In genomic region chr10:77524300-77524711, GRCh38 we compare ENCODE assay signal across 14 cellular contexts.
DNase-seq lines count a peak whose midpoint lies in the region; ATAC-seq and TF ChIP-seq lines count a peak whose summit lies in the region.
"Had no signal": no experiment of that assay in that cellular context is flagged by ENCODE, and none has a peak within 500 bp of the region (broad histone marks: within the 10 kb centered on the region; RNA-seq: fewer than 3 reads in every experiment).

No MANE protein-coding gene starts in this region.

- no peaks in the 10 kb centered on the region for H3K27me3 ChIP-seq in mesendoderm (ENCODE audit: insufficient read depth, low read length, poor library complexity)
- H3K27me3 ChIP-seq: colonic mucosa had no signal

- H3K27ac Mint-ChIP-seq in natural killer cell treated with Interleukin-12 subunit alpha and Interleukin-12 subunit beta and Interleukin-15 and Interleukin-18, amount 100 ng/mL, for 72 hours, result no peak overlapping the region
- H3K27ac Mint-ChIP-seq: stimulated activated naive CD8-positive, alpha-beta T cell treated with anti-CD3 and anti-CD28 coated beads, Interleukin-15, amount 100 ng/mL, for 72 hours had no signal

- H3K27me3 Mint-ChIP-seq in natural killer cell treated with Interleukin-12 subunit alpha and Interleukin-12 subunit beta and Interleukin-15 and Interleukin-18, amount 100 ng/mL, for 72 hours, result peaks cover 15 to 18% of the 10 kb centered on the region in 2 donors

- no peak overlapping the region for H4K8ac ChIP-seq in mesendoderm (ENCODE audit: low read depth, low read length)

- H4K5ac ChIP-seq in mesendoderm (ENCODE audit: low read length), result no peak overlapping the region

- H3K18ac ChIP-seq in mesendoderm (ENCODE audit: low read length), result no peak overlapping the region

- peaks cover 0 to 1% of the 10 kb centered on the region in 2 donors for H3K4me1 Mint-ChIP-seq in natural killer cell treated with Interleukin-12 subunit alpha and Interleukin-12 subunit beta and Interleukin-15 and Interleukin-18, amount 100 ng/mL, for 72 hours (ENCODE audit: low read depth in 2 of 2)
- H3K4me1 Mint-ChIP-seq: stimulated activated naive CD8-positive, alpha-beta T cell treated with anti-CD3 and anti-CD28 coated beads, Interleukin-15, amount 100 ng/mL, for 72 hours had no signal

- no peak overlapping the region for H3K4me2 ChIP-seq in mesendoderm (ENCODE audit: low read length)

- no peaks in the 10 kb centered on the region for H3K36me3 Mint-ChIP-seq in natural killer cell treated with Interleukin-12 subunit alpha and Interleukin-12 subunit beta and Interleukin-15 and Interleukin-18, amount 100 ng/mL, for 72 hours

- no peak overlapping the region for H2AK5ac ChIP-seq in mesendoderm (ENCODE audit: low read length)

- DNase-seq in HT1080 (ENCODE audit: low read depth) (peak; percentile 64), astrocyte of the spinal cord (ENCODE audit: low read depth, low spot score) (peak; percentile 87), mesendoderm (peak; percentile 72), DMS53 (lab: John Stamatoyannopoulos, UW) (no peak), germinal center (ENCODE audit: low spot score) (no peak)
- no peak for DNase-seq in natural killer cell treated with Interleukin-12 subunit alpha and Interleukin-12 subunit beta and Interleukin-15 and Interleukin-18, amount 100 ng/mL, for 72 hours (ENCODE audit: low spot score)
- DNase-seq: activated CD4-positive, alpha-beta T cell treated with anti-CD3 and anti-CD28 coated beads for 1 hour; activated effector memory CD4-positive, alpha-beta T cell treated with anti-CD3 and anti-CD28 coated beads, Interleukin-2, amount 50 U/mL, for 16 hours; colonic mucosa; NCI-H146; NCI-H69; posterior cingulate gyrus; stimulated activated naive CD8-positive, alpha-beta T cell treated with anti-CD3 and anti-CD28 coated beads, Interleukin-15, amount 100 ng/mL, for 72 hours had no signal

- no peak overlapping the region for H3K4me3 Mint-ChIP-seq in natural killer cell treated with Interleukin-12 subunit alpha and Interleukin-12 subunit beta and Interleukin-15 and Interleukin-18, amount 100 ng/mL, for 72 hours
- H3K4me3 Mint-ChIP-seq: stimulated activated naive CD8-positive, alpha-beta T cell treated with anti-CD3 and anti-CD28 coated beads, Interleukin-15, amount 100 ng/mL, for 72 hours had no signal

- no peak for TF ChIP-seq CTCF in astrocyte of the spinal cord (IDR thresholded peaks at IDR 0.05; ENCODE audit: low read depth, low read length)

- no peaks in the 10 kb centered on the region for H3K79me1 ChIP-seq in mesendoderm (ENCODE audit: low read length)

- no peak overlapping the region for H3K56ac ChIP-seq in mesendoderm (ENCODE audit: low read length)

- H3K9ac ChIP-seq in mesendoderm (ENCODE audit: low read length), result no peak overlapping the region

- no peak overlapping the region for H3K4ac ChIP-seq in mesendoderm (ENCODE audit: low read depth, low read length)

- no peak overlapping the region for H3K23ac ChIP-seq in mesendoderm (ENCODE audit: low read length)

- no peaks in the 10 kb centered on the region for H3K36me3 ChIP-seq in mesendoderm (ENCODE audit: control insufficient read depth, insufficient read depth, low read length)
- H3K36me3 ChIP-seq: colonic mucosa had no signal

- WGBS in mesendoderm (ENCODE audit: extremely low coverage, insufficient coverage, low lambda C conversion rate), result no CpG with 5 or more reads among the region's 6 CpGs

- in situ Hi-C loops in astrocyte of the spinal cord (cut with HindIII; ENCODE audit: low sequenced_read_pairs), result no loop called here

- H3K4me1 ChIP-seq in mesendoderm (ENCODE audit: control insufficient read depth, low read depth, low read length), result no peaks in the 10 kb centered on the region
- H3K4me1 ChIP-seq: colonic mucosa had no signal

- H2BK5ac ChIP-seq in mesendoderm (ENCODE audit: low read length), result no peak overlapping the region

- no peak overlapping the region for H2BK120ac ChIP-seq in mesendoderm (ENCODE audit: low read depth, low read length)

- no peaks in the 10 kb centered on the region for H3K79me2 ChIP-seq in mesendoderm (ENCODE audit: control insufficient read depth, insufficient read depth, low read length)

- peaks cover 4% of the 10 kb centered on the region for H3K9me3 Mint-ChIP-seq in natural killer cell treated with Interleukin-12 subunit alpha and Interleukin-12 subunit beta and Interleukin-15 and Interleukin-18, amount 100 ng/mL, for 72 hours

- no peak overlapping the region for H3K27ac ChIP-seq in mesendoderm (ENCODE audit: low read depth, low read length)
- H3K27ac ChIP-seq: colonic mucosa had no signal

- H3K4me3 ChIP-seq in astrocyte of the spinal cord (ENCODE audit: low read depth, low read length), result no peak overlapping the region
- H3K4me3 ChIP-seq in mesendoderm (ENCODE audit: low read length), result no peak overlapping the region
- H3K4me3 ChIP-seq: colonic mucosa had no signal

- H2BK15ac ChIP-seq in mesendoderm (replicated peaks; ENCODE audit: low read depth), result no peak overlapping the region

- no peak for ATAC-seq in natural killer cell treated with Interleukin-12 subunit alpha and Interleukin-12 subunit beta and Interleukin-15 and Interleukin-18, amount 100 ng/mL, for 72 hours
- ATAC-seq in GM18870 (IDR thresholded peaks at IDR 0.05; ENCODE audit: unreplicated experiment), result no peak
- ATAC-seq: stimulated activated naive CD8-positive, alpha-beta T cell treated with anti-CD3 and anti-CD28 coated beads, Interleukin-15, amount 100 ng/mL, for 72 hours had no signal

Comparison
In these comparisons a context has a peak if more than half of its experiments do, and no peak if none do; other contexts are left out.
1. DNase-seq: peak in HT1080 (single experiment), astrocyte of the spinal cord (single experiment) and mesendoderm (single experiment); none in natural killer cell treated with Interleukin-12 subunit alpha and Interleukin-12 subunit beta and Interleukin-15 and Interleukin-18, amount 100 ng/mL, for 72 hours (single experiment), DMS53 (single experiment) and germinal center (single experiment).